In genomic region chr19:45791744-45792481, GRCh38 we compare ENCODE assay signal across 8 cellular contexts. TPM values are rescaled to one million over a fixed set of nuclear protein-coding genes. Genes with fewer than 3 reads are reported as not detected.
DNase-seq lines count a peak whose midpoint lies in the region; ATAC-seq and TF ChIP-seq lines count a peak whose summit lies in the region.

No MANE protein-coding gene starts in this region.

- H3K4me2 ChIP-seq in H9 (ENCODE audit: insufficient read depth, insufficient read length, low read length): peak overlapping the region; percentile 96

- H3K79me2 ChIP-seq in H9 (ENCODE audit: insufficient read depth, low read length): 0 out of 2 replicates have a peak, but pooled peaks cover 3% of the 10 kb centered on the region

- H3K79me1 ChIP-seq in H9 (ENCODE audit: insufficient read depth, low read depth, low read length, poor library complexity, severe bottlenecking): peaks cover 8% of the 10 kb centered on the region

- H2BK20ac ChIP-seq in H9 (ENCODE audit: low read depth, low read length, poor library complexity, severe bottlenecking): no peak overlapping the region

- H3K27me3 Mint-ChIP-seq in CD4-positive, alpha-beta memory T cell: peaks cover 8 to 20% of the 10 kb centered on the region in 2 donors
- peaks cover 20% of the 10 kb centered on the region for H3K27me3 Mint-ChIP-seq in H9 (ENCODE audit: low read depth)
- H3K27me3 Mint-ChIP-seq in stimulated activated naive CD8-positive, alpha-beta T cell treated with anti-CD3 and anti-CD28 coated beads, Interleukin-15, Interleukin-2, amounts not matched to agents 100 ng/mL and 50 ng/mL, for 24 hours: peaks cover 19% of the 10 kb centered on the region

- peak overlapping the region; percentile 33 to 62 for H3K4me3 ChIP-seq in CD4-positive, alpha-beta memory T cell (ENCODE audit: low read length in 2 of 2)
- H3K4me3 ChIP-seq in iPS-18a (ENCODE audit: low read length): peak overlapping the region; percentile 88

- peaks cover 17% of the 10 kb centered on the region for H3K36me3 ChIP-seq in CD4-positive, alpha-beta memory T cell (ENCODE audit: insufficient read depth, low read length)
- H3K36me3 ChIP-seq in iPS-18a (ENCODE audit: control insufficient read depth, low read depth, low read length): peaks cover 29% of the 10 kb centered on the region

- H4K5ac ChIP-seq in H9 (ENCODE audit: insufficient read length, low read depth, low read length): no peak overlapping the region

- no peaks in the 10 kb centered on the region for H3K9me3 Mint-ChIP-seq in CD4-positive, alpha-beta memory T cell
- peaks cover 0 to 2% of the 10 kb centered on the region in 2 experiments; a peak in 1 of 5 replicates for H3K9me3 Mint-ChIP-seq in H9
- no peaks in the 10 kb centered on the region for H3K9me3 Mint-ChIP-seq in stimulated activated naive CD8-positive, alpha-beta T cell treated with anti-CD3 and anti-CD28 coated beads, Interleukin-15, Interleukin-2, amounts not matched to agents 100 ng/mL and 50 ng/mL, for 24 hours

- POLR2A ChIA-PET in CD4-positive, alpha-beta memory T cell (lab: Charles Lee; ENCODE audit: partially characterized antibody): interaction anchor here (1.4 to 3.8 kb wide), 5 partner anchors 13 to 203 kb away, joined by 3 to 56 read pairs (median 8); partner anchors contain the start of genes CCDC61, SIX5 and SYMPK

- H3K4me1 ChIP-seq in CD4-positive, alpha-beta memory T cell (ENCODE audit: insufficient read depth, low read length): peaks cover 32% of the 10 kb centered on the region
- H3K4me1 ChIP-seq in H9 (ENCODE audit: insufficient read depth, low read length): 0 out of 2 replicates have a peak, but pooled peaks cover 3% of the 10 kb centered on the region
- H3K4me1 ChIP-seq in iPS-18a (ENCODE audit: control insufficient read depth, low read depth, low read length): peaks cover 9% of the 10 kb centered on the region

- H2BK120ac ChIP-seq in H9 (ENCODE audit: low read depth, low read length, poor library complexity, severe bottlenecking): no peak overlapping the region

- no peak overlapping the region for H3K56ac ChIP-seq in H9 (ENCODE audit: insufficient read length, low read depth, low read length)

- no peak overlapping the region for H3K18ac ChIP-seq in H9 (ENCODE audit: insufficient read length, low read depth, low read length)

- peak overlapping the region; percentile 82 to 92 (median 89) for H3K4me3 Mint-ChIP-seq in CD4-positive, alpha-beta memory T cell
- peak overlapping the region; percentile 95 to 98 for H3K4me3 Mint-ChIP-seq in H9
- peak overlapping the region; percentile 92 for H3K4me3 Mint-ChIP-seq in stimulated activated naive CD8-positive, alpha-beta T cell treated with anti-CD3 and anti-CD28 coated beads, Interleukin-15, Interleukin-2, amounts not matched to agents 100 ng/mL and 50 ng/mL, for 24 hours

- CTCF ChIA-PET in CD4-positive, alpha-beta memory T cell (lab: Charles Lee; ENCODE audit: partially characterized antibody): interaction anchor here (1.1 to 12.2 kb wide), 4 partner anchors 13 to 23 kb away, joined by 4 to 238 read pairs (median 6); partner anchors contain the start of gene SIX5

- H2BK12ac ChIP-seq in H9 (ENCODE audit: insufficient read length, low read depth, low read length): no peak overlapping the region

- peak overlapping the region; percentile 74 for H3K9ac ChIP-seq in H9 (ENCODE audit: extremely low read depth, insufficient read length, low read length)
- H3K9ac ChIP-seq in iPS-18a (ENCODE audit: low read length): peak overlapping the region; percentile 68

- ATAC-seq in HG03139 (IDR thresholded peaks at IDR 0.05; ENCODE audit: unreplicated experiment) (no peak), HG03108 (IDR thresholded peaks at IDR 0.05; ENCODE audit: unreplicated experiment) (no peak)

- no peak overlapping the region for H2AK5ac ChIP-seq in H9 (ENCODE audit: insufficient read length, low read length)

- H3K36me3 Mint-ChIP-seq in CD4-positive, alpha-beta memory T cell: peaks cover 24 to 42% of the 10 kb centered on the region in 2 donors
- peaks cover 22 to 40% (median 39%) of the 10 kb centered on the region in 3 experiments for H3K36me3 Mint-ChIP-seq in H9 (ENCODE audit: insufficient read depth in 1 of 3, low read depth in 3 of 3)
- H3K36me3 Mint-ChIP-seq in stimulated activated naive CD8-positive, alpha-beta T cell treated with anti-CD3 and anti-CD28 coated beads, Interleukin-15, Interleukin-2, amounts not matched to agents 100 ng/mL and 50 ng/mL, for 24 hours (ENCODE audit: low read depth): peaks cover 29% of the 10 kb centered on the region

- no peak overlapping the region for H2BK15ac ChIP-seq in H9 (ENCODE audit: low read depth, low read length)

- peaks cover 4% of the 10 kb centered on the region for H3K27me3 ChIP-seq in CD4-positive, alpha-beta memory T cell (ENCODE audit: insufficient read depth, low read length)
- H3K27me3 ChIP-seq in H9 (ENCODE audit: insufficient read depth, low read length) (no peaks in the 10 kb centered on the region), iPS-18a (ENCODE audit: control insufficient read depth, insufficient read depth, low read length) (no peaks in the 10 kb centered on the region)

- peak overlapping the region; percentile 84 for H3K14ac ChIP-seq in H9 (ENCODE audit: insufficient read depth, low read length)

- no peaks in the 10 kb centered on the region for H4K20me1 ChIP-seq in H9 (ENCODE audit: control insufficient read depth, insufficient read depth, insufficient read length)

- H3K27ac ChIP-seq in CD4-positive, alpha-beta memory T cell (ENCODE audit: low read depth, low read length): no peak overlapping the region
- H3K27ac ChIP-seq in H9 (ENCODE audit: insufficient read length, low read depth, low read length) (no peak overlapping the region), iPS-18a (ENCODE audit: low read length) (no peak overlapping the region)

- no peak overlapping the region for H2AFZ ChIP-seq in H9 (ENCODE audit: low read length)

- H4K91ac ChIP-seq in H9 (ENCODE audit: insufficient read length, low read depth, low read length): no peak overlapping the region

- no peak overlapping the region for H2BK5ac ChIP-seq in H9 (ENCODE audit: insufficient read length, low read length)

- DNase-seq in CD4-positive, alpha-beta memory T cell: peak in 2 of 5 donors; percentile 13 to 22
- DNase-seq in H9: no peak
- peak; percentile 61 for DNase-seq in activated CD8-positive, alpha-beta memory T cell treated with anti-CD3 and anti-CD28 coated beads, Interleukin-2, amount 50 U/mL, for 48 hours
- DNase-seq in kidney glomerular epithelial cell (lab: John Stamatoyannopoulos, UW): no peak

- H3K4me1 Mint-ChIP-seq in CD4-positive, alpha-beta memory T cell: peaks cover 31 to 46% (median 36%) of the 10 kb centered on the region in 4 donors
- peaks cover 20 to 25% of the 10 kb centered on the region in 2 experiments for H3K4me1 Mint-ChIP-seq in H9
- peaks cover 33% of the 10 kb centered on the region for H3K4me1 Mint-ChIP-seq in stimulated activated naive CD8-positive, alpha-beta T cell treated with anti-CD3 and anti-CD28 coated beads, Interleukin-15, Interleukin-2, amounts not matched to agents 100 ng/mL and 50 ng/mL, for 24 hours (ENCODE audit: low read depth)

- no CpG with 5 or more reads among the region's 34 CpGs for WGBS in H9 (ENCODE audit: extremely low coverage, insufficient read length, low lambda C conversion rate)

- H3K9me3 ChIP-seq in CD4-positive, alpha-beta memory T cell (ENCODE audit: control insufficient read depth in 1 of 2, low read length in 2 of 2): no peaks in the 10 kb centered on the region
- H3K9me3 ChIP-seq in H9 (ENCODE audit: control insufficient read depth, low read depth, low read length) (no peaks in the 10 kb centered on the region), iPS-18a (ENCODE audit: control insufficient read depth, low read depth, low read length) (no peaks in the 10 kb centered on the region)

- no peak overlapping the region for H3K23ac ChIP-seq in H9 (ENCODE audit: insufficient read length, low read depth, low read length)

- H4K8ac ChIP-seq in H9 (replicated peaks; ENCODE audit: insufficient read length, low read depth, low read length): no peak overlapping the region

- no peak overlapping the region for H3T11ph ChIP-seq in H9 (ENCODE audit: low read length)

- H3K4ac ChIP-seq in H9 (ENCODE audit: low read depth, low read length): no peak overlapping the region

- H3K23me2 ChIP-seq in H9 (ENCODE audit: insufficient read length, low read depth, low read length, poor library complexity, severe bottlenecking): peaks cover 7% of the 10 kb centered on the region

- TF ChIP-seq CTCF in H9 (conservative IDR thresholded peaks at IDR 0.05): no peak

- intact Hi-C loops in CD4-positive, alpha-beta memory T cell (cut with micrococcal nuclease): loop anchor here (1.0 to 10.0 kb wide), 4 partner anchors 22 to 203 kb away; partner anchors contain the start of genes CCDC61 and SYMPK

- H3K27ac Mint-ChIP-seq in CD4-positive, alpha-beta memory T cell: peak overlapping the region; percentile 61 to 96 (median 86)
- H3K27ac Mint-ChIP-seq in H9: peak overlapping the region; percentile 19 to 95 (median 89); a peak in 6 of 7 replicates
- H3K27ac Mint-ChIP-seq in stimulated activated naive CD8-positive, alpha-beta T cell treated with anti-CD3 and anti-CD28 coated beads, Interleukin-15, Interleukin-2, amounts not matched to agents 100 ng/mL and 50 ng/mL, for 24 hours: peak overlapping the region; percentile 60

RNA-seq across cellular contexts. Expression of gene DMWD, which starts 0.7 kb away (rescaled TPM):
- total RNA-seq in CD4-positive, alpha-beta memory T cell: 10 to 100 TPM; 49.3 to 52.6 TPM
- polyA plus RNA-seq in CD4-positive, alpha-beta memory T cell: 10 to 100 TPM in 1 of 2 donors, 1 to 10 TPM in 1; 6.9 to 11.7 TPM
- 70.7 and 75.1 TPM in 2 replicates for total RNA-seq in H9 (2021)

RNA-seq across cellular contexts. Expression of gene DMPK, which starts 9.6 kb away (rescaled TPM):
- total RNA-seq in CD4-positive, alpha-beta memory T cell: 10 to 100 TPM; 30.8 to 32.9 TPM
- 1 to 10 TPM in 1 of 2 donors, not detected in 1; 1.3 TPM for polyA plus RNA-seq in CD4-positive, alpha-beta memory T cell
- total RNA-seq in H9 (2021): 63.9 and 67.4 TPM in 2 replicates

RNA-seq across cellular contexts. Expression of gene SIX5, which starts 22.9 kb away (rescaled TPM):
- 1 to 10 TPM; 1.5 to 1.7 TPM for total RNA-seq in CD4-positive, alpha-beta memory T cell
- polyA plus RNA-seq in CD4-positive, alpha-beta memory T cell: under 1 TPM in 1 of 2 donors, not detected in 1; 0.08 TPM
- 41.6 and 41.7 TPM in 2 replicates for total RNA-seq in H9 (2021)

RNA-seq across cellular contexts. Expression of gene RSPH6A, which starts 23.2 kb away (rescaled TPM):
- total RNA-seq in CD4-positive, alpha-beta memory T cell: under 1 TPM; 0.29 to 0.39 TPM
- polyA plus RNA-seq in CD4-positive, alpha-beta memory T cell: not detected
- total RNA-seq in H9 (2021): 0.29 and 0.55 TPM in 2 replicates

RNA-seq across cellular contexts. Expression of gene MEIOSIN, which starts 58.7 kb away (rescaled TPM):
- total RNA-seq in CD4-positive, alpha-beta memory T cell: not detected
- polyA plus RNA-seq in CD4-positive, alpha-beta memory T cell: not detected
- total RNA-seq in H9 (2021): 0.07 TPM in 1 of 2 replicates, not detected in the other

Comparison
In these comparisons a context has a peak if more than half of its experiments do, and no peak if none do; other contexts are left out.
1. RNA of gene SIX5, which starts 22.9 kb away (total RNA-seq): 41.6 to 41.7 TPM in H9; 1.5 to 1.7 TPM in CD4-positive, alpha-beta memory T cell; every median in the first group is over 10 times any median in the second.
2. Peak in every context shown above with its lines, with median percentiles within 50 percentile points of each other: H3K27ac Mint-ChIP-seq and H3K4me3 Mint-ChIP-seq.